17 cellular contexts compared by ENCODE assay signal in the genomic region with DNA sequence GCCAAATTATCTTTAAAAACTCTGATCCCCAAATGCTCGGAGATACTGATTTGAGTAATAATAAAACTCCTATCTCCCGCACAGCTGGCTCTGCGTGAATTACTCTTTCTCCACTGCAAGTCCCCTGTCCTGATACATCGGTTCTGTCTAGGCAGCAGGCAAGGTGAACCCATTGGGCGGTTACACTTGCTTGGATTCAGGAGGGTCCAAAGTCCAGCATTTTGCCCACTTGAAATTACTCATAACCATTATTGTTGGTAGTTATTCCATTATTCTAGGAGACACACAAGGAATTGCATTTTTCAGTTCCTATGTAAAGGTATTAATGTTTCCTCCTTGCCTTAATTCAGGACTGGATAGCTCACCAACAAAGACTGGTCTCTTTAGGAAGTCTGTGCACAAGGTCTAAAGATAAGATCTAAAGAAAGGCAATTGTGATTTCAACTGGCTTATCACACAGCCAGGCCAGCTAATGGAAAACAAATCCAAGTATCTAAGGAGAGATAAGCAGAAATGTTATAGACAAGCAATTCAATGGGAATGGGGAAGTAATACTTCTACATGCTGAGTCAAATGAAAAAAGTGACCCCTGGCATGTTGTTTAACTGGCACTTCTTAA. TPM values are rescaled to one million over a fixed set of nuclear protein-coding genes. Genes with fewer than 3 reads are reported as not detected.
"Had no signal": no experiment of that assay in that cellular context is flagged by ENCODE, and none has a peak within 500 bp of the region (broad histone marks: within the 10 kb centered on the region; RNA-seq: fewer than 3 reads in every experiment).

No MANE protein-coding gene starts in this region.

- H3K36me3 ChIP-seq: colonic mucosa, lower lobe of right lung, sigmoid colon had no signal

- H3K4me1 ChIP-seq: gastroesophageal sphincter, lower lobe of right lung, sigmoid colon had no signal

- H3K4me3 ChIP-seq: colonic mucosa, gastroesophageal sphincter, lower lobe of right lung, sigmoid colon had no signal

- ATAC-seq: activated T-helper 17 cell treated with anti-CD3 and anti-CD28 coated beads, Interleukin-2, amount 50 U/mL, for 72 hours; gastroesophageal sphincter; lower lobe of right lung; naive thymus-derived CD4-positive, alpha-beta T cell; T-cell had no signal

- H3K27ac ChIP-seq: colonic mucosa, gastroesophageal sphincter, lower lobe of right lung, sigmoid colon had no signal

- H3K9me3 ChIP-seq: colonic mucosa, gastroesophageal sphincter, lower lobe of right lung, sigmoid colon had no signal

- DNase-seq: activated B cell treated with CpG ODN at 0.5 μM for 24 hours; activated CD4-positive, alpha-beta T cell treated with anti-CD3 and anti-CD28 coated beads, Interleukin-2, amount 10 ng/mL, durations not matched to agents 7 days and 5 days; activated CD8-positive, alpha-beta memory T cell treated with anti-CD3 and anti-CD28 coated beads for 24 hours; activated naive CD4-positive, alpha-beta T cell treated with anti-CD3 and anti-CD28 coated beads, Interleukin-2, amount 10 ng/mL, durations not matched to agents 7 days and 5 days; caudate nucleus; colonic mucosa; effector CD4-positive, alpha-beta T cell; kidney glomerular epithelial cell; lower lobe of right lung; midbrain; naive thymus-derived CD4-positive, alpha-beta T cell; sigmoid colon; stimulated activated CD4-positive, alpha-beta T cell treated with anti-CD3 and anti-CD28 coated beads, Interleukin-12 subunit alpha, Interleukin-12 subunit beta, amount 100 ng/mL, for 4 hours; stimulated activated naive CD4-positive, alpha-beta T cell treated with Interleukin-2 at 50 U/mL for 16 hours; T-cell had no signal

- H3K27me3 ChIP-seq: colonic mucosa, gastroesophageal sphincter, sigmoid colon had no signal

RNA-seq across cellular contexts. Expression of gene ANKRD29, which starts 53.2 kb away (rescaled TPM):
- total RNA-seq: activated B cell treated with CpG ODN at 0.5 μM for 24 hours; activated T-helper 17 cell treated with anti-CD3 and anti-CD28 coated beads, Interleukin-2, amount 50 U/mL, for 72 hours had no signal
